Comparison of ENCODE assay signal across 1 cellular context in genomic region chrX:153876112-153876491, GRCh38.
TF ChIP-seq lines count a peak whose summit lies in the region.

No MANE protein-coding gene starts in this region.

TF ChIP-seq in WTC11, 78 proteins besides CTCF, POLR2A, EP300 and RAD21 (continued from another document):
- TF ChIP-seq IRF2 (CRISPR knock-in tag; IDR thresholded peaks at IDR 0.05; ENCODE audit: borderline replicate concordance, low read depth) (no peak), EMX1 (CRISPR knock-in tag; IDR thresholded peaks at IDR 0.05) (no peak), ATF3 (CRISPR knock-in tag; conservative IDR thresholded peaks at IDR 0.05) (no peak)
